In the genomic region with DNA sequence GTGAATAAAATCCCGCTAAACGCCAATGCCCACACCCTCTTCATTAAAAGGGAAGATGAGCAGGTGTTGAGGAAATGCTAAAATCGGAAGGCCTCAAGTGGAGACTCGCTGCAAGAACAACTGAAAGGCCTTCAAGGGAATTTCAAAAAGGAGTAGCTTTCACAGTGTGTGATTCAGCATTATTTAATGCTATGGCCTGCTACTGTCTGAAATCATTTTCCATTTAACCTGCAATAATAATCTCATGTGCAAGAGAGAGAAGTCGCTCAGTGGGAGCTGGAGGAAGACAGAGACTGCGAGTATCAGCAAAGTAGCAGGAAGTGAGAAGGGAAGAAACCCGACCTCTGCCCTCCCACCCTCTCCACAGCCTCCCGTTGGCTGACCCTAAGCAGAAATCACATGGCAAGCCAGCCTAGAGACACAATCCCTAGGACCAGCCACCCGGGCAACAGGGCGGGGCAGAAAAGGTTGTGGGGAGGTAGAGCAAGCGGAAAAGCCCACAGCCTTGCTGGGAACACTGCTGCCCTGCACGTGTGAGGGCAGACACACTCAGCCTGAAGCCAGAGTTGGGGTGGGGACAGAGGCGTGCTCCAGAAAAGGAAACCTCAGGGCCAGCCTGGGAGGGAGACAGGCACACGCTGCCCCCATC, we compare ENCODE assay signal across 11 cellular contexts. TPM values are rescaled to one million over a fixed set of nuclear protein-coding genes. Genes with fewer than 3 reads are reported as not detected.
A peak's percentile ranks its signal among the peaks of the same experiment; 100 is the strongest.
DNase-seq lines count a peak whose midpoint lies in the region; ATAC-seq, FAIRE-seq and TF ChIP-seq lines count a peak whose summit lies in the region.
"Had no signal": no experiment of that assay in that cellular context is flagged by ENCODE, and none has a peak within 500 bp of the region (broad histone marks: within the 10 kb centered on the region; RNA-seq: fewer than 3 reads in every experiment).

No MANE protein-coding gene starts in this region.

- no peaks in the 10 kb centered on the region for H3K9me3 Mint-ChIP-seq in CD8-positive, alpha-beta T cell
- H3K9me3 Mint-ChIP-seq in nephron = peaks cover 20% of the 10 kb centered on the region

- no peaks in the 10 kb centered on the region for H3K27me3 Mint-ChIP-seq in CD8-positive, alpha-beta T cell (ENCODE audit: low read depth)
- H3K27me3 Mint-ChIP-seq in T-helper 17 cell = no peaks in the 10 kb centered on the region
- H3K27me3 Mint-ChIP-seq in nephron (ENCODE audit: low read depth) = no peaks in the 10 kb centered on the region

- H3K27ac ChIP-seq in CD8-positive, alpha-beta T cell (ENCODE audit: low read depth, low read length) = no peak overlapping the region

- FAIRE-seq in H54 (lab: Jason Lieb, UNC) = no peak

- CTCF ChIA-PET in CD8-positive, alpha-beta T cell (lab: Charles Lee) = no interaction called here

- H3K4me3 Mint-ChIP-seq in CD8-positive, alpha-beta T cell = peak overlapping the region; percentile 18
- H3K4me3 Mint-ChIP-seq in T-helper 17 cell (peak overlapping the region; percentile 75), nephron (no peak overlapping the region)

- no peaks in the 10 kb centered on the region for H3K9me3 ChIP-seq in CD8-positive, alpha-beta T cell (ENCODE audit: low read length)
- no peaks in the 10 kb centered on the region for H3K9me3 ChIP-seq in T-helper 17 cell (ENCODE audit: control insufficient read depth, low read length, poor library complexity, severe bottlenecking)
- H3K9me3 ChIP-seq: MG63 had no signal

- H3K4me1 ChIP-seq in CD8-positive, alpha-beta T cell (ENCODE audit: insufficient read depth, low read length) = peaks cover 5% of the 10 kb centered on the region

- H3K27ac Mint-ChIP-seq in CD8-positive, alpha-beta T cell = no peak overlapping the region
- H3K27ac Mint-ChIP-seq in T-helper 17 cell (peak overlapping the region; percentile 67), nephron (peak overlapping the region in 2 of 3 experiments; percentile 15 to 57)

- POLR2A ChIA-PET in CD8-positive, alpha-beta T cell (lab: Charles Lee) = no interaction called here

- H3K36me3 Mint-ChIP-seq in CD8-positive, alpha-beta T cell = no peaks in the 10 kb centered on the region
- H3K36me3 Mint-ChIP-seq in T-helper 17 cell (ENCODE audit: low read depth) (no peaks in the 10 kb centered on the region), nephron (ENCODE audit: low read depth) (peaks cover 60% of the 10 kb centered on the region)

- intact Hi-C loops in CD8-positive, alpha-beta T cell (cut with DNase I, micrococcal nuclease) = loop anchor here in 1 of 2 experiments (10.0 kb wide), 1 partner anchor 129 kb away; no protein-coding TSS in a partner anchor

- H3K4me3 ChIP-seq in CD8-positive, alpha-beta T cell (ENCODE audit: low read depth, low read length) = no peak overlapping the region
- H3K4me3 ChIP-seq: MG63 had no signal

- ATAC-seq in CD8-positive, alpha-beta T cell = no peak
- peak; percentile 44 for ATAC-seq in T-helper 17 cell
- no peak for ATAC-seq in GM18498 (IDR thresholded peaks at IDR 0.05; ENCODE audit: unreplicated experiment)

- TF ChIP-seq POLR2A in H54 (IDR thresholded peaks at IDR 0.05; ENCODE audit: low read depth, low read length) = no peak

- DNase-seq in CD8-positive, alpha-beta T cell = no peak
- DNase-seq in T-helper 17 cell = no peak
- DNase-seq in globus pallidus (ENCODE audit: low spot score) = peak; percentile 46
- no peak for DNase-seq in H4 (ENCODE audit: low spot score)
- DNase-seq in H54 (ENCODE audit: insufficient read length, low spot score) = no peak
- DNase-seq in NCI-H1105 (lab: John Stamatoyannopoulos, UW) = no peak
- DNase-seq: effector CD4-positive, alpha-beta T cell; MG63; SHP77 had no signal

- no peaks in the 10 kb centered on the region for H3K36me3 ChIP-seq in CD8-positive, alpha-beta T cell (ENCODE audit: insufficient read depth, low read length)

- H3K27me3 ChIP-seq in CD8-positive, alpha-beta T cell (ENCODE audit: insufficient read depth, low read length) = no peaks in the 10 kb centered on the region
- H3K27me3 ChIP-seq: MG63 had no signal

- no peak for TF ChIP-seq CTCF in CD8-positive, alpha-beta T cell (IDR thresholded peaks at IDR 0.05)
- TF ChIP-seq CTCF in nephron (IDR thresholded peaks at IDR 0.05; ENCODE audit: unreplicated experiment in 3 of 3) = no peak

- peaks cover 8% of the 10 kb centered on the region for H3K4me1 Mint-ChIP-seq in CD8-positive, alpha-beta T cell (ENCODE audit: low read depth)
- H3K4me1 Mint-ChIP-seq in T-helper 17 cell (peaks cover 17% of the 10 kb centered on the region), nephron (peaks cover 15% of the 10 kb centered on the region)

RNA-seq across cellular contexts. Expression of a gene that starts 39.9 kb away (rescaled TPM):
- total RNA-seq in CD8-positive, alpha-beta T cell = 1 to 10 TPM in 1 of 2 experiments, under 1 TPM in 1; 0.58 to 1.2 TPM
- total RNA-seq in T-helper 17 cell = 1 to 10 TPM; 3.4 to 4.0 TPM
- total RNA-seq in H4 (2014; rRNA removed; shearing (Covaris generic)) = 229 and 247 TPM in 2 replicates

Comparison
In these comparisons a context has a peak if more than half of its experiments do, and no peak if none do; other contexts are left out.
1. H3K4me3 Mint-ChIP-seq: peak in CD8-positive, alpha-beta T cell (single experiment) and T-helper 17 cell (single experiment); none in nephron (0 of 3).
2. RNA of a gene that starts 39.9 kb away (total RNA-seq): 229 to 247 TPM in H4; 3.4 to 4.0 TPM in T-helper 17 cell and 0.58 to 1.2 TPM in CD8-positive, alpha-beta T cell; every median in the first group is over 10 times any median in the second.